11 cellular contexts compared by ENCODE assay signal in genomic region chr1:58754056-58754613, GRCh38. TPM values are rescaled to one million over a fixed set of nuclear protein-coding genes. Genes with fewer than 3 reads are reported as not detected.
A peak's percentile ranks its signal among the peaks of the same experiment; 100 is the strongest.
DNase-seq lines count a peak whose midpoint lies in the region; ATAC-seq, FAIRE-seq and TF ChIP-seq lines count a peak whose summit lies in the region.
"Had no signal": no experiment of that assay in that cellular context is flagged by ENCODE, and none has a peak within 500 bp of the region (broad histone marks: within the 10 kb centered on the region; RNA-seq: fewer than 3 reads in every experiment).

No MANE protein-coding gene starts in this region.

- H3K27me3 Mint-ChIP-seq in astrocyte (ENCODE audit: low read depth, unreplicated experiment) (no peaks in the 10 kb centered on the region), natural killer cell (ENCODE audit: low read depth in 2 of 2) (no peaks in the 10 kb centered on the region)

- H3K4me1 Mint-ChIP-seq in astrocyte (ENCODE audit: low read depth, unreplicated experiment) (peaks cover 35% of the 10 kb centered on the region), natural killer cell (peaks cover 91 to 94% of the 10 kb centered on the region in 2 donors)

- H3K9me3 Mint-ChIP-seq in astrocyte (ENCODE audit: unreplicated experiment) (no peaks in the 10 kb centered on the region), natural killer cell (no peaks in the 10 kb centered on the region)

- DNase-seq in DND-41 (no peak), astrocyte (ENCODE audit: low read depth) (no peak), natural killer cell (no peak), DMS79 (lab: John Stamatoyannopoulos, UW) (no peak), ureter (ENCODE audit: low spot score) (no peak), cerebellar cortex (ENCODE audit: low spot score) (no peak)
- DNase-seq: HCEC 1CT, NCI-H187 treated with DMSO at 0.1 percent for 48 hours, stomach had no signal

- H3K27ac ChIP-seq in DND-41 (ENCODE audit: low read length) (peak overlapping the region; percentile 86), astrocyte (ENCODE audit: low read depth, low read length) (peak overlapping the region; percentile 74)

- H3K36me3 Mint-ChIP-seq in astrocyte (ENCODE audit: low read depth, unreplicated experiment) (no peaks in the 10 kb centered on the region), natural killer cell (no peaks in the 10 kb centered on the region)

- intact Hi-C loops in natural killer cell (cut with micrococcal nuclease): loop anchor here (10.0 kb wide), 1 partner anchor 541 kb away; the partner anchor contains the start of gene FGGY

- no peaks in the 10 kb centered on the region for H3K9me2 ChIP-seq in Loucy (replicated peaks; ENCODE audit: low read depth, low read length)

- no peaks in the 10 kb centered on the region for H3K27me3 ChIP-seq in DND-41 (ENCODE audit: insufficient read depth, low read length, poor library complexity)
- H3K27me3 ChIP-seq in Loucy (ENCODE audit: insufficient read depth, low read length, poor library complexity, severe bottlenecking): no peaks in the 10 kb centered on the region
- no peaks in the 10 kb centered on the region for H3K27me3 ChIP-seq in astrocyte (ENCODE audit: insufficient read depth, low read length)
- H3K27me3 ChIP-seq: stomach had no signal

- H4K20me1 ChIP-seq in DND-41 (ENCODE audit: insufficient read depth, low read length): no peaks in the 10 kb centered on the region
- no peaks in the 10 kb centered on the region for H4K20me1 ChIP-seq in Loucy (ENCODE audit: insufficient read depth, low read length, poor library complexity, severe bottlenecking)
- no peaks in the 10 kb centered on the region for H4K20me1 ChIP-seq in astrocyte (ENCODE audit: insufficient read depth, low read length)

- H3K36me3 ChIP-seq in DND-41 (ENCODE audit: insufficient read depth, low read length) (no peaks in the 10 kb centered on the region), Loucy (ENCODE audit: insufficient read depth, low read length) (no peaks in the 10 kb centered on the region), astrocyte (ENCODE audit: insufficient read depth, low read length) (no peaks in the 10 kb centered on the region)
- H3K36me3 ChIP-seq: stomach had no signal

- H3K4me3 ChIP-seq in DND-41 (ENCODE audit: low read depth in 1 of 2, low read length in 2 of 2) (no peak overlapping the region), Loucy (ENCODE audit: low read length, poor library complexity, severe bottlenecking) (peak overlapping the region; percentile 44), astrocyte (ENCODE audit: insufficient read depth, low read depth, low read length) (no peak overlapping the region)
- H3K4me3 ChIP-seq: stomach had no signal

- H3K79me2 ChIP-seq in DND-41 (ENCODE audit: insufficient read depth, low read length): no peaks in the 10 kb centered on the region
- H3K79me2 ChIP-seq in Loucy (ENCODE audit: insufficient read depth, low read length): no peaks in the 10 kb centered on the region
- H3K79me2 ChIP-seq in astrocyte (ENCODE audit: insufficient read depth, low read length): no peaks in the 10 kb centered on the region

- H3K9me3 ChIP-seq in DND-41 (ENCODE audit: insufficient read depth, low read length, severe bottlenecking): no peaks in the 10 kb centered on the region
- no peaks in the 10 kb centered on the region for H3K9me3 ChIP-seq in Loucy (ENCODE audit: insufficient read depth, low read depth, low read length)
- no peaks in the 10 kb centered on the region for H3K9me3 ChIP-seq in astrocyte (ENCODE audit: insufficient read depth, low read depth, low read length)
- H3K9me3 ChIP-seq: stomach had no signal

- TF ChIP-seq CTCF in DND-41 (IDR thresholded peaks at IDR 0.05; ENCODE audit: borderline replicate concordance, extremely low read depth, low read length, poor library complexity, severe bottlenecking) (no peak), Loucy (conservative IDR thresholded peaks at IDR 0.05; ENCODE audit: low read length) (no peak), astrocyte (IDR thresholded peaks at IDR 0.05; ENCODE audit: insufficient read depth, low read depth, low read length) (no peak), natural killer cell (IDR thresholded peaks at IDR 0.05) (no peak)

- peak overlapping the region; percentile 90 for H3K27ac Mint-ChIP-seq in astrocyte (ENCODE audit: unreplicated experiment)
- peak overlapping the region; percentile 89 to 92 for H3K27ac Mint-ChIP-seq in natural killer cell

- peaks cover 26% of the 10 kb centered on the region for H3F3A ChIP-seq in Loucy (ENCODE audit: low read depth)

- ATAC-seq in DND-41 (ENCODE audit: insufficient read depth, low read depth) (no peak), natural killer cell (no peak), GM21381 (IDR thresholded peaks at IDR 0.05; ENCODE audit: unreplicated experiment) (no peak)

- no peak overlapping the region for H3K4me3 Mint-ChIP-seq in astrocyte (ENCODE audit: unreplicated experiment)
- H3K4me3 Mint-ChIP-seq in natural killer cell: peak overlapping the region; percentile 85

- no peak for FAIRE-seq in astrocyte (lab: Jason Lieb, UNC)

- H3K9ac ChIP-seq in DND-41 (ENCODE audit: low read depth, low read length) (no peak overlapping the region), Loucy (ENCODE audit: low read depth, low read length, poor library complexity, severe bottlenecking) (peak overlapping the region; percentile 59), astrocyte (ENCODE audit: low read length) (no peak overlapping the region)

- H2AFZ ChIP-seq in DND-41 (ENCODE audit: low read depth, low read length): no peak overlapping the region
- H2AFZ ChIP-seq in Loucy (ENCODE audit: low read length): no peak overlapping the region
- H2AFZ ChIP-seq in astrocyte (ENCODE audit: low read depth, low read length): no peak overlapping the region

- H3K4me1 ChIP-seq in DND-41 (ENCODE audit: insufficient read depth, low read length): peaks cover 53% of the 10 kb centered on the region
- peaks cover 83% of the 10 kb centered on the region for H3K4me1 ChIP-seq in Loucy (ENCODE audit: insufficient read depth, low read length, poor library complexity, severe bottlenecking)
- H3K4me1 ChIP-seq in astrocyte (ENCODE audit: insufficient read depth, low read length): peaks cover 25% of the 10 kb centered on the region

- H3K4me2 ChIP-seq in DND-41 (ENCODE audit: insufficient read depth, low read length) (peak overlapping the region; percentile 58; the same call in 1 of the 2 replicates), Loucy (ENCODE audit: low read depth, low read length, poor library complexity, severe bottlenecking) (peak overlapping the region; percentile 87), astrocyte (ENCODE audit: low read length) (no peak overlapping the region)

RNA-seq across cellular contexts. Expression of gene JUN, which starts 29.7 kb away (rescaled TPM):
- total RNA-seq in astrocyte: 100 and 101 TPM in 2 replicates
- 1,000 to 10,000 TPM; 1,209 to 1,942 (median 1,808) TPM for total RNA-seq in natural killer cell
- total RNA-seq in ureter: 37.9 TPM

RNA-seq across cellular contexts. Expression of gene MYSM1, which starts 54.3 kb away (rescaled TPM):
- 32.3 and 38.1 TPM in 2 replicates for total RNA-seq in astrocyte
- total RNA-seq in natural killer cell: 10 to 100 TPM; 73.1 to 77.9 (median 76.0) TPM
- total RNA-seq in ureter: 52.9 TPM

Comparison
In these comparisons a context has a peak if more than half of its experiments do, and no peak if none do; other contexts are left out.
1. RNA of gene JUN, which starts 29.7 kb away (total RNA-seq): 1,209 to 1,942 TPM in natural killer cell; 100 to 101 TPM in astrocyte and 37.9 TPM in ureter (single experiment); every median in the first group is over 10 times any median in the second.